In genomic region chr15:44736261-44736765, GRCh38 we compare ENCODE assay signal across 9 cellular contexts. TPM values are rescaled to one million over a fixed set of nuclear protein-coding genes. Genes with fewer than 3 reads are reported as not detected.
A peak's percentile ranks its signal among the peaks of the same experiment; 100 is the strongest.
DNase-seq lines count a peak whose midpoint lies in the region; ATAC-seq and TF ChIP-seq lines count a peak whose summit lies in the region.
"Had no signal": no experiment of that assay in that cellular context is flagged by ENCODE, and none has a peak within 500 bp of the region (broad histone marks: within the 10 kb centered on the region; RNA-seq: fewer than 3 reads in every experiment).

TRIM69 (plus strand) TSS chr15:44736528; CDS start chr15:44736705, 177 bp downstream.

- H4K20me1 ChIP-seq in neural progenitor cell (ENCODE audit: low read depth): no peaks in the 10 kb centered on the region

- H3K9ac ChIP-seq in neural progenitor cell: no peak within 1 kb of the TSS

- no peak within 1 kb of the TSS for H2AFZ ChIP-seq in neural progenitor cell (replicated peaks)

- H3K4me3 ChIP-seq in CD8-positive, alpha-beta T cell (ENCODE audit: low read depth, low read length): peak within 1 kb of the TSS; percentile 30
- H3K4me3 ChIP-seq in neural progenitor cell: no peak within 1 kb of the TSS

- intact Hi-C loops in CD8-positive, alpha-beta T cell (cut with DNase I, micrococcal nuclease): loop anchor here in 1 of 2 experiments (5.0 kb wide), 1 partner anchor 199 kb away; the partner anchor contains the start of gene EIF3J

- H3K4me1 ChIP-seq in CD8-positive, alpha-beta T cell (ENCODE audit: insufficient read depth, low read length): peaks cover 62% of the 10 kb centered on the region
- no peaks in the 10 kb centered on the region for H3K4me1 ChIP-seq in neural progenitor cell

- H3K4me3 Mint-ChIP-seq in CD8-positive, alpha-beta T cell: peak within 1 kb of the TSS; percentile 79
- H3K4me3 Mint-ChIP-seq in neural progenitor cell: no peak within 1 kb of the TSS

- no peaks in the 10 kb centered on the region for H3K27me3 ChIP-seq in CD8-positive, alpha-beta T cell (ENCODE audit: insufficient read depth, low read length)
- H3K27me3 ChIP-seq in neural progenitor cell: no peaks in the 10 kb centered on the region

- no peaks in the 10 kb centered on the region for H3F3A ChIP-seq in neural progenitor cell (ENCODE audit: low read depth)

- CTCF ChIA-PET in CD8-positive, alpha-beta T cell (lab: Charles Lee): interaction anchor here (0.5 to 15.2 kb wide), 15 partner anchors 9 to 158 kb away, joined by 3 to 368 read pairs (median 4); partner anchors contain the start of genes B2M, PATL2 and SPG11

- no peak within 1 kb of the TSS for H3K4me2 ChIP-seq in neural progenitor cell

- peaks cover 71% of the 10 kb centered on the region for H3K4me1 Mint-ChIP-seq in CD8-positive, alpha-beta T cell (ENCODE audit: low read depth)
- peaks cover 12% of the 10 kb centered on the region for H3K4me1 Mint-ChIP-seq in neural progenitor cell

- no peaks in the 10 kb centered on the region for H3K36me3 ChIP-seq in CD8-positive, alpha-beta T cell (ENCODE audit: insufficient read depth, low read length)
- H3K36me3 ChIP-seq in neural progenitor cell: no peaks in the 10 kb centered on the region

- peak within 1 kb of the TSS; percentile 96 for H3K27ac Mint-ChIP-seq in CD8-positive, alpha-beta T cell
- H3K27ac Mint-ChIP-seq in neural progenitor cell: peak within 1 kb of the TSS; percentile 89

- no peaks in the 10 kb centered on the region for H3K79me2 ChIP-seq in neural progenitor cell (ENCODE audit: low read depth)

- peaks cover 13% of the 10 kb centered on the region for H3K36me3 Mint-ChIP-seq in CD8-positive, alpha-beta T cell
- peaks cover 13% of the 10 kb centered on the region for H3K36me3 Mint-ChIP-seq in neural progenitor cell

- POLR2A ChIA-PET in CD8-positive, alpha-beta T cell (lab: Charles Lee): interaction anchor here (0.8 to 22.6 kb wide), 16 partner anchors 9 to 448 kb away, joined by 3 to 1284 read pairs (median 4); partner anchors contain the start of genes B2M, GOLM2, PATL2 and SPG11

- H3K9me3 ChIP-seq in CD8-positive, alpha-beta T cell (ENCODE audit: low read length): no peaks in the 10 kb centered on the region
- H3K9me3 ChIP-seq in neural progenitor cell (ENCODE audit: low read depth): no peaks in the 10 kb centered on the region

- ATAC-seq in CD8-positive, alpha-beta T cell: peak; percentile 37
- ATAC-seq in HG03066 (IDR thresholded peaks at IDR 0.05; ENCODE audit: low read depth, unreplicated experiment): peak; percentile 42

- no peaks in the 10 kb centered on the region for H3K9me3 Mint-ChIP-seq in CD8-positive, alpha-beta T cell
- H3K9me3 Mint-ChIP-seq in neural progenitor cell: peaks cover 5% of the 10 kb centered on the region

- H3K27me3 Mint-ChIP-seq in CD8-positive, alpha-beta T cell (ENCODE audit: low read depth): no peaks in the 10 kb centered on the region
- no peaks in the 10 kb centered on the region for H3K27me3 Mint-ChIP-seq in neural progenitor cell (ENCODE audit: insufficient read depth, low read depth)

- TF ChIP-seq CTCF in CD8-positive, alpha-beta T cell (IDR thresholded peaks at IDR 0.05): no peak
- TF ChIP-seq CTCF in neural progenitor cell (IDR thresholded peaks at IDR 0.05): no peak
- no peak for TF ChIP-seq CTCF in GM20000 (IDR thresholded peaks at IDR 0.05; ENCODE audit: extremely low read depth, missing control alignments)

- H3K27ac ChIP-seq in CD8-positive, alpha-beta T cell (ENCODE audit: low read depth, low read length): peak within 1 kb of the TSS; percentile 30
- no peak within 1 kb of the TSS for H3K27ac ChIP-seq in neural progenitor cell
- H3K27ac ChIP-seq: VCaP had no signal

- DNase-seq in CD8-positive, alpha-beta T cell: no peak
- DNase-seq in dermis blood vessel endothelial cell: no peak
- DNase-seq in neural progenitor cell (ENCODE audit: low spot score): no peak
- no peak for DNase-seq in GM20000 (ENCODE audit: low spot score)
- DNase-seq in NCI-H2029 treated with DMSO at 0.1 percent for 48 hours (lab: John Stamatoyannopoulos, UW): no peak
- DNase-seq in NCI-H1048 (lab: John Stamatoyannopoulos, UW): no peak
- no peak for DNase-seq in retina

RNA-seq across cellular contexts. Expression of gene TRIM69, which starts in this region (rescaled TPM):
- 1 to 10 TPM; 9.5 to 9.7 TPM for total RNA-seq in CD8-positive, alpha-beta T cell
- total RNA-seq in dermis blood vessel endothelial cell (12.8 and 14.1 TPM in 2 replicates), neural progenitor cell (ENCODE audit: low replicate concordance) (0.46 and 0.51 TPM in 2 replicates)
